In the genomic region with DNA sequence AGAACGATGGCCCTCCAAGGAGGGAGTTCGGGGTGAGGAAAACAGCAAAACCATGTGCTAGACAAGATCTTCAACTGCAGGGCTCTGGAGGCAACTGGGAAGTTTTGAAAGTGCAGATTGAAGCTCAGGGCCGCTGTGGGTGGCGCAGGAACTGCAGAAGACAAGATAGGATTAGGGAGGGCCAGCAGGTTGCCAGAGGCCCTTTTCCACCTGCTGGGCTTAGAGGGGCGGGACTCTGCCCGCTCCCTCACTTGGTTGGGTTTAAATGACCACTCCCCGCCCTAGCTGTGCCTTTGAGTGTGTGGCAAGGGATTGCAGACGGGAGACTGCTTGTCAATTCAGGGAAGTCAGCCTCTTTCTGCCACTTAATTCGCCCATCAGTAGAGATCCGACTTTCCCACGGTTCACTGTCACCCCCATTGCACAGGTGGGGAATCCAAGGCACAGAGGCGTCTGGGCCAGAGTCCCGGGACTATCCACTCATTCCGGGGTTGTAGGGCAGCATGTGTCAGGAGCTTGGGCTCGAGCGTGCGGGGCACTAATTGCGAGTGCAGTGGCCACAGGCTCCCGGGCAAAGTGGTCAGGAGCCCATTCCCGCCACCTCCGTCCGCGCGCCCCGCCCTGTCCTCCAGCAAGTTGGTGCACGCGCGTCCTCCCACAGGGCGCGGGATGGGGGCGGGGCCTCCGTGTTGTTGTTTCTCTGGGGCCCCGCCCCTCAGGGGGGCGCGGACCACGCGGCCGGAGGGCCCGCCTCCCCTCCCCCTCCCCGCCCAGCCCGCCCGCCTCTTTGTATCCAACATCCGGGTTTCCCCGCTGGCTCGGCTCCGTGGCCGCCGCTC, we compare ENCODE assay signal across 1 cellular context.
TF ChIP-seq lines count a peak whose summit lies in the region.

A gene (plus strand): TSS at position 816 of the 839 bp plus-strand sequence. CDS start 433 bp downstream, outside the sequence.

TF ChIP-seq in Ishikawa, 13 proteins besides CTCF, POLR2A, EP300 and RAD21 (continued from another document):
- TF ChIP-seq, protein P1, sequence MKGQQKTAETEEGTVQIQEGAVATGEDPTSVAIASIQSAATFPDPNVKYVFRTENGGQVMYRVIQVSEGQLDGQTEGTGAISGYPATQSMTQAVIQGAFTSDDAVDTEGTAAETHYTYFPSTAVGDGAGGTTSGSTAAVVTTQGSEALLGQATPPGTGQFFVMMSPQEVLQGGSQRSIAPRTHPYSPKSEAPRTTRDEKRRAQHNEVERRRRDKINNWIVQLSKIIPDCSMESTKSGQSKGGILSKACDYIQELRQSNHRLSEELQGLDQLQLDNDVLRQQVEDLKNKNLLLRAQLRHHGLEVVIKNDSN (IDR thresholded peaks at IDR 0.05): no peak; the same call in 1 of the 2 replicates
- TF ChIP-seq NFIC (IDR thresholded peaks at IDR 0.05) (no peak; the same call in 1 of the 2 replicates), TEAD4 (IDR thresholded peaks at IDR 0.05) (no peak), CREB1 (IDR thresholded peaks at IDR 0.05; ENCODE audit: low read depth) (no peak), FOXM1 (IDR thresholded peaks at IDR 0.05; ENCODE audit: borderline replicate concordance, low read depth) (no peak), TAF1 (IDR thresholded peaks at IDR 0.05; ENCODE audit: low read depth) (peak; percentile 63; the same call in 1 of the 2 replicates), TCF12 (IDR thresholded peaks at IDR 0.05; ENCODE audit: low read depth) (no peak), CEBPB (IDR thresholded peaks at IDR 0.05) (no peak), ZBTB7A (IDR thresholded peaks at IDR 0.05; ENCODE audit: low read depth) (no peak)
- TF ChIP-seq, protein P2, sequence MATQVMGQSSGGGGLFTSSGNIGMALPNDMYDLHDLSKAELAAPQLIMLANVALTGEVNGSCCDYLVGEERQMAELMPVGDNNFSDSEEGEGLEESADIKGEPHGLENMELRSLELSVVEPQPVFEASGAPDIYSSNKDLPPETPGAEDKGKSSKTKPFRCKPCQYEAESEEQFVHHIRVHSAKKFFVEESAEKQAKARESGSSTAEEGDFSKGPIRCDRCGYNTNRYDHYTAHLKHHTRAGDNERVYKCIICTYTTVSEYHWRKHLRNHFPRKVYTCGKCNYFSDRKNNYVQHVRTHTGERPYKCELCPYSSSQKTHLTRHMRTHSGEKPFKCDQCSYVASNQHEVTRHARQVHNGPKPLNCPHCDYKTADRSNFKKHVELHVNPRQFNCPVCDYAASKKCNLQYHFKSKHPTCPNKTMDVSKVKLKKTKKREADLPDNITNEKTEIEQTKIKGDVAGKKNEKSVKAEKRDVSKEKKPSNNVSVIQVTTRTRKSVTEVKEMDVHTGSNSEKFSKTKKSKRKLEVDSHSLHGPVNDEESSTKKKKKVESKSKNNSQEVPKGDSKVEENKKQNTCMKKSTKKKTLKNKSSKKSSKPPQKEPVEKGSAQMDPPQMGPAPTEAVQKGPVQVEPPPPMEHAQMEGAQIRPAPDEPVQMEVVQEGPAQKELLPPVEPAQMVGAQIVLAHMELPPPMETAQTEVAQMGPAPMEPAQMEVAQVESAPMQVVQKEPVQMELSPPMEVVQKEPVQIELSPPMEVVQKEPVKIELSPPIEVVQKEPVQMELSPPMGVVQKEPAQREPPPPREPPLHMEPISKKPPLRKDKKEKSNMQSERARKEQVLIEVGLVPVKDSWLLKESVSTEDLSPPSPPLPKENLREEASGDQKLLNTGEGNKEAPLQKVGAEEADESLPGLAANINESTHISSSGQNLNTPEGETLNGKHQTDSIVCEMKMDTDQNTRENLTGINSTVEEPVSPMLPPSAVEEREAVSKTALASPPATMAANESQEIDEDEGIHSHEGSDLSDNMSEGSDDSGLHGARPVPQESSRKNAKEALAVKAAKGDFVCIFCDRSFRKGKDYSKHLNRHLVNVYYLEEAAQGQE (IDR thresholded peaks at IDR 0.05; ENCODE audit: low read depth): no peak
- TF ChIP-seq, protein P3, sequence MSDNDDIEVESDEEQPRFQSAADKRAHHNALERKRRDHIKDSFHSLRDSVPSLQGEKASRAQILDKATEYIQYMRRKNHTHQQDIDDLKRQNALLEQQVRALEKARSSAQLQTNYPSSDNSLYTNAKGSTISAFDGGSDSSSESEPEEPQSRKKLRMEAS (IDR thresholded peaks at IDR 0.05): peak; percentile 49; the same call in 1 of the 2 replicates
